ENCODE assay signal across 15 cellular contexts in genomic region chr15:44988184-44988869, GRCh38. TPM values are rescaled to one million over a fixed set of nuclear protein-coding genes. Genes with fewer than 3 reads are reported as not detected.
DNase-seq lines count a peak whose midpoint lies in the region; ATAC-seq, FAIRE-seq and TF ChIP-seq lines count a peak whose summit lies in the region.
"Not testable (repeated sequence)": the region's sequence is repeated elsewhere in the genome, so short reads cannot be mapped to it uniquely, and the experiment has no call there.
"Had no signal": no experiment of that assay in that cellular context is flagged by ENCODE, and none has a peak within 500 bp of the region (broad histone marks: within the 10 kb centered on the region; RNA-seq: fewer than 3 reads in every experiment).

No MANE protein-coding gene starts in this region.

- not testable (repeated sequence) for H3K9ac ChIP-seq in K562 (ENCODE audit: insufficient read depth in 1 of 2, low read depth in 2 of 2, low read length in 2 of 2)

- intact Hi-C loops in K562 (cut with micrococcal nuclease); esophagus muscularis mucosa (cut with DNase I); right lobe of liver (cut with DNase I): not testable (repeated sequence)

- peak; percentile 61 for FAIRE-seq in GM12892 (lab: Jason Lieb, UNC)
- FAIRE-seq in K562 (lab: Jason Lieb, UNC), result peak; percentile 70

- H3K4me3 Mint-ChIP-seq in stimulated activated effector memory CD8-positive, alpha-beta T cell treated with anti-CD3 and anti-CD28 coated beads, Interleukin-12 subunit alpha, Interleukin-12 subunit beta, amount 100 ng/mL, for 72 hours, result not testable (repeated sequence)

- not testable (repeated sequence) for H3K36me3 ChIP-seq in K562 (ENCODE audit: control insufficient read depth, insufficient read depth, low read length); esophagus muscularis mucosa; right lobe of liver

- not testable (repeated sequence) for H3K4me2 ChIP-seq in K562 (ENCODE audit: insufficient read depth, low read length)

- CTCF ChIA-PET in K562 (lab: Yijun Ruan, JAX; ENCODE audit: low intra/inter-chr PET ratio), result not testable (repeated sequence)

- not testable (repeated sequence) for H3K36me3 Mint-ChIP-seq in activated naive CD4-positive, alpha-beta T cell treated with anti-CD3 and anti-CD28 coated beads, Interleukin-2, amount 50 U/mL, for 72 hours; stimulated activated effector memory CD8-positive, alpha-beta T cell treated with anti-CD3 and anti-CD28 coated beads, Interleukin-12 subunit alpha, Interleukin-12 subunit beta, amount 100 ng/mL, for 72 hours

- not testable (repeated sequence) for TF ChIP-seq RAD21 in K562 (CRISPR knock-in tag; conservative IDR thresholded peaks at IDR 0.05 in 1 of 2, IDR thresholded peaks at IDR 0.05 in 1 of 2)

- not testable (repeated sequence) for H3K9me1 ChIP-seq in K562 (ENCODE audit: control insufficient read depth, insufficient read depth, low read length)

- peak overlapping the region; percentile 53; the same call in 1 of the 2 replicates for H3K27ac ChIP-seq in VCaP
- H3K27ac ChIP-seq in K562 (ENCODE audit: extremely low read depth, low read depth, low read length); esophagus muscularis mucosa (replicated peaks in 1 of 4); right lobe of liver: not testable (repeated sequence)

- H3K9me3 Mint-ChIP-seq in activated naive CD4-positive, alpha-beta T cell treated with anti-CD3 and anti-CD28 coated beads, Interleukin-2, amount 50 U/mL, for 72 hours; stimulated activated effector memory CD8-positive, alpha-beta T cell treated with anti-CD3 and anti-CD28 coated beads, Interleukin-12 subunit alpha, Interleukin-12 subunit beta, amount 100 ng/mL, for 72 hours: not testable (repeated sequence)

- not testable (repeated sequence) for H2AFZ ChIP-seq in K562 (ENCODE audit: low read depth, low read length)

- H4K20me1 ChIP-seq in K562 (replicated peaks; ENCODE audit: control insufficient read depth, insufficient read depth, low read length), result not testable (repeated sequence)

- not testable (repeated sequence) for TF ChIP-seq POLR2A in GM12892 (IDR thresholded peaks at IDR 0.05; ENCODE audit: low read depth, low read length); K562 (conservative IDR thresholded peaks at IDR 0.05); esophagus muscularis mucosa (IDR thresholded peaks at IDR 0.05; ENCODE audit: low read depth); right lobe of liver (IDR thresholded peaks at IDR 0.05)

- not testable (repeated sequence) for TF ChIP-seq EP300 in K562 (IDR thresholded peaks at IDR 0.05; ENCODE audit: low read length); esophagus muscularis mucosa (IDR thresholded peaks at IDR 0.05)

- not testable (repeated sequence) for H3K9me3 ChIP-seq in K562 (replicated peaks; ENCODE audit: control insufficient read depth, insufficient read depth, low read depth, low read length); esophagus muscularis mucosa; right lobe of liver

- in situ Hi-C loops in K562 (cut with MboI), result loop anchor here (5.0 kb wide), 1 partner anchor 91 kb away; no protein-coding TSS in a partner anchor

- H3K27me3 ChIP-seq in K562 (ENCODE audit: control insufficient read depth in 2 of 2, insufficient read depth in 2 of 2, low read length in 2 of 2); esophagus muscularis mucosa; right lobe of liver: not testable (repeated sequence)

- ATAC-seq in activated naive CD4-positive, alpha-beta T cell treated with anti-CD3 and anti-CD28 coated beads, Interleukin-2, amount 50 U/mL, for 72 hours, result peak; percentile 45 to 57
- not testable (repeated sequence) for ATAC-seq in K562
- peak; percentile 75 to 83 (median 78) for ATAC-seq in right lobe of liver
- ATAC-seq in stimulated activated effector memory CD8-positive, alpha-beta T cell treated with anti-CD3 and anti-CD28 coated beads, Interleukin-12 subunit alpha, Interleukin-12 subunit beta, amount 100 ng/mL, for 72 hours, result peak; percentile 38

- H3K4me1 Mint-ChIP-seq in stimulated activated effector memory CD8-positive, alpha-beta T cell treated with anti-CD3 and anti-CD28 coated beads, Interleukin-12 subunit alpha, Interleukin-12 subunit beta, amount 100 ng/mL, for 72 hours, result not testable (repeated sequence)

- not testable (repeated sequence) for H3K79me2 ChIP-seq in K562 (ENCODE audit: control insufficient read depth, insufficient read depth, low read length)

- WGBS in K562 (ENCODE audit: insufficient coverage, low coverage, missing lambda C conversion rate), result 0% methylated on average over 1 of the region's 3 CpGs
- 100% methylated on average over 1 of the region's 3 CpGs for WGBS in esophagus muscularis mucosa
- WGBS in right lobe of liver (ENCODE audit: insufficient coverage, low coverage, low lambda C conversion rate, missing lambda C conversion rate), result 42% methylated on average over 1 of the region's 3 CpGs

- H3K4me3 ChIP-seq in K562, esophagus muscularis mucosa, right lobe of liver: not testable (repeated sequence)

- H3K4me1 ChIP-seq in K562 (replicated peaks in 1 of 2; ENCODE audit: control insufficient read depth in 2 of 2, insufficient read depth in 2 of 2, low read length in 2 of 2); esophagus muscularis mucosa; right lobe of liver: not testable (repeated sequence)

- not testable (repeated sequence) for H3K27ac Mint-ChIP-seq in activated naive CD4-positive, alpha-beta T cell treated with anti-CD3 and anti-CD28 coated beads, Interleukin-2, amount 50 U/mL, for 72 hours; stimulated activated effector memory CD8-positive, alpha-beta T cell treated with anti-CD3 and anti-CD28 coated beads, Interleukin-12 subunit alpha, Interleukin-12 subunit beta, amount 100 ng/mL, for 72 hours

- POLR2A ChIA-PET in K562 (lab: Yijun Ruan, JAX), result not testable (repeated sequence)

- DNase-seq in GM12892 (ENCODE audit: insufficient read length); activated naive CD4-positive, alpha-beta T cell treated with anti-CD3 and anti-CD28 coated beads, Interleukin-2, amount 50 U/mL, for 72 hours (ENCODE audit: low spot score in 2 of 2); K562 (ENCODE audit: extremely low read depth in 1 of 4, low spot score in 3 of 4); right lobe of liver; stimulated activated effector memory CD8-positive, alpha-beta T cell treated with anti-CD3 and anti-CD28 coated beads, Interleukin-12 subunit alpha, Interleukin-12 subunit beta, amount 100 ng/mL, for 72 hours (ENCODE audit: low spot score in 2 of 2): not testable (repeated sequence)
- peak; percentile 14 for DNase-seq in esophagus muscularis mucosa (ENCODE audit: extremely low spot score)

- not testable (repeated sequence) for BruUV-seq in K562 (replicated peaks; lab: Mats Ljungman, UMichigan)

- TF ChIP-seq CTCF in VCaP (conservative IDR thresholded peaks at IDR 0.05); K562 (IDR thresholded peaks at IDR 0.05 in 2 of 3, conservative IDR thresholded peaks at IDR 0.05 in 1 of 3; ENCODE audit: insufficient read depth in 2 of 3, low read depth in 1 of 3, low read length in 3 of 3); esophagus muscularis mucosa (IDR thresholded peaks at IDR 0.05); right lobe of liver (IDR thresholded peaks at IDR 0.05): not testable (repeated sequence)

RNA-seq across cellular contexts. Expression of gene TERB2, which starts 31.8 kb away (rescaled TPM):
- not detected for polyA plus RNA-seq in GM12892 (2012; ENCODE audit: missing spikeins)
- total RNA-seq in activated naive CD4-positive, alpha-beta T cell treated with anti-CD3 and anti-CD28 coated beads, Interleukin-2, amount 50 U/mL, for 72 hours, result not detected
- total RNA-seq in K562 (2011; cell fraction: chromatin; rRNA removed; ENCODE audit: low replicate concordance), result not detected in 2 replicates
- not detected in 2 replicates for total RNA-seq in K562 (2011; cell fraction: nucleolus; rRNA removed)
- not detected in 2 replicates for total RNA-seq in K562 (2011; cell fraction: nucleoplasm; rRNA removed)
- not detected in 2 replicates for total RNA-seq in K562 (2014; rRNA removed)
- total RNA-seq in K562 (2014; rRNA removed; fragmentation: Illumina TruSeq; extraction: Trizol), result not detected in 2 replicates
- total RNA-seq in K562 (2015; rRNA removed; fragmentation: Illumina TruSeq; extraction: Trizol), result not detected in 2 replicates
- total RNA-seq in K562 (2021), result not detected in 2 replicates
- not detected in 2 replicates for polyA plus RNA-seq in K562 (2011; rRNA removed)
- polyA plus RNA-seq in K562 (2011; cell fraction: cytosol; rRNA removed), result not detected in 2 replicates
- not detected in 2 replicates for polyA plus RNA-seq in K562 (2011; cell fraction: nucleus; rRNA removed)
- polyA plus RNA-seq in K562 (2012), result not detected in 2 replicates
- not detected in 2 replicates for polyA plus RNA-seq in K562 (2014; fragmentation: Illumina TruSeq; extraction: Trizol)
- not detected for polyA plus RNA-seq in K562 (2014; fragmentation: Nextera tagmentation; extraction: Ambion mirVana)
- not detected in 2 replicates for polyA plus RNA-seq in K562 (2014; rRNA removed)
- not detected in 2 replicates for polyA minus RNA-seq in K562 (2011; rRNA and poly(A)+ RNA removed)
- not detected in 2 replicates for polyA minus RNA-seq in K562 (2011; cell fraction: cytosol; rRNA and poly(A)+ RNA removed)
- not detected in 2 replicates for polyA minus RNA-seq in K562 (2011; cell fraction: nucleus; rRNA and poly(A)+ RNA removed)
- total RNA-seq in esophagus muscularis mucosa, result not detected
- under 1 TPM in 1 of 6 experiments, not detected in 5; 0.32 TPM for total RNA-seq in right lobe of liver
- total RNA-seq: Calu3; CD4-positive, alpha-beta memory T cell; Daoy; G401; GM23338; H4; H9 had no signal
- polyA plus RNA-seq: A549; CD4-positive, alpha-beta memory T cell; GM23338 had no signal

RNA-seq across cellular contexts. Expression of gene SORD, which starts 34.7 kb away (rescaled TPM):
- polyA plus RNA-seq in GM12892 (2012; ENCODE audit: missing spikeins), result 53.1 TPM
- total RNA-seq in activated naive CD4-positive, alpha-beta T cell treated with anti-CD3 and anti-CD28 coated beads, Interleukin-2, amount 50 U/mL, for 72 hours, result 10 to 100 TPM; 14.8 to 17.8 TPM
- 22.5 and 36.4 TPM in 2 replicates for total RNA-seq in K562 (2011; cell fraction: chromatin; rRNA removed; ENCODE audit: low replicate concordance)
- 26.7 and 27.8 TPM in 2 replicates for total RNA-seq in K562 (2011; cell fraction: nucleolus; rRNA removed)
- 32.0 and 36.6 TPM in 2 replicates for total RNA-seq in K562 (2011; cell fraction: nucleoplasm; rRNA removed)
- 38.5 and 39.3 TPM in 2 replicates for total RNA-seq in K562 (2014; rRNA removed)
- 22.7 and 28.3 TPM in 2 replicates for total RNA-seq in K562 (2014; rRNA removed; fragmentation: Illumina TruSeq; extraction: Trizol)
- 19.3 and 21.3 TPM in 2 replicates for total RNA-seq in K562 (2015; rRNA removed; fragmentation: Illumina TruSeq; extraction: Trizol)
- 43.8 and 44.6 TPM in 2 replicates for total RNA-seq in K562 (2021)
- 62.2 and 79.2 TPM in 2 replicates for polyA plus RNA-seq in K562 (2011; rRNA removed)
- polyA plus RNA-seq in K562 (2011; cell fraction: cytosol; rRNA removed), result 63.9 and 78.2 TPM in 2 replicates
- 64.5 and 74.7 TPM in 2 replicates for polyA plus RNA-seq in K562 (2011; cell fraction: nucleus; rRNA removed)
- 26.7 and 28.9 TPM in 2 replicates for polyA plus RNA-seq in K562 (2012)
- polyA plus RNA-seq in K562 (2014; fragmentation: Illumina TruSeq; extraction: Trizol), result 37.7 and 38.4 TPM in 2 replicates
- polyA plus RNA-seq in K562 (2014; fragmentation: Nextera tagmentation; extraction: Ambion mirVana), result 10 to 100 TPM in 1 of 2 experiments, 1 to 10 TPM in 1; 5.9 to 14.1 TPM
- polyA plus RNA-seq in K562 (2014; rRNA removed), result 29.6 and 42.3 TPM in 2 replicates
- 57.5 and 71.7 TPM in 2 replicates for polyA minus RNA-seq in K562 (2011; rRNA and poly(A)+ RNA removed)
- 36.1 and 36.4 TPM in 2 replicates for polyA minus RNA-seq in K562 (2011; cell fraction: cytosol; rRNA and poly(A)+ RNA removed)
- polyA minus RNA-seq in K562 (2011; cell fraction: nucleus; rRNA and poly(A)+ RNA removed), result 20.4 and 21.5 TPM in 2 replicates
- total RNA-seq in esophagus muscularis mucosa, result 1 to 10 TPM; 3.3 to 6.6 (median 5.9) TPM
- total RNA-seq in right lobe of liver, result 100 to 1,000 TPM in 5 of 6 experiments, 10 to 100 TPM in 1; 87.1 to 380 (median 236) TPM
